8 cellular contexts compared by ENCODE assay signal in the genomic region with DNA sequence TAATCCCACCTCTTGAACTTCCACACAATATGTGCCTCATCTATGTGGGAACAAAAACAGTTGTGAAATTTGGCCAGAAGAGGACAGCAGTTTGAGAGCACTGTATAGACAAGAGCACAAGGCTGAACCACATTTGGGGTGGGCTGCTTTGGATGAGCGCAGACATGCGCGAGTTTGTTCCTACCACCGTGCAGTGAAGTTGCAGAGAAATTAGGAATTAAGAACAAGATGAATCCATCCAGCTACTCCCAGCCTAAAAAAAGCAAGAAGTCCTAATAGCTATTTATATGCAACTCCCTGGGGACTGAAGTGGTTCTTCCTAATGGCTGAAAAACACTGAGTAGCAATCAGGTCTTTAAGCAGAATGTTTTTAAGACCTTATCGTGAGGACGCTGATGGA. TPM values are rescaled to one million over a fixed set of nuclear protein-coding genes. Genes with fewer than 3 reads are reported as not detected.
DNase-seq lines count a peak whose midpoint lies in the region; ATAC-seq and TF ChIP-seq lines count a peak whose summit lies in the region.

No MANE protein-coding gene starts in this region.

- no peaks in the 10 kb centered on the region for H3K79me2 ChIP-seq in osteoblast (ENCODE audit: insufficient read depth, low read length)

- H2AFZ ChIP-seq in osteoblast (ENCODE audit: low read length): no peak overlapping the region

- DNase-seq in NCI-H1694 (lab: John Stamatoyannopoulos, UW) (peak; percentile 10), coronary artery (ENCODE audit: low spot score) (no peak), osteoblast (ENCODE audit: insufficient read length, low spot score, missing footprints) (no peak), SW480 (ENCODE audit: low spot score) (no peak), anterior cingulate cortex (lab: John Stamatoyannopoulos, UW) (no peak)

- peaks cover 20% of the 10 kb centered on the region for H3K27me3 ChIP-seq in osteoblast (ENCODE audit: insufficient read depth, low read length)

- H3K36me3 ChIP-seq in ES-I3 (ENCODE audit: insufficient read depth, low read length) (no peaks in the 10 kb centered on the region), osteoblast (ENCODE audit: insufficient read depth, low read length) (no peaks in the 10 kb centered on the region)

- no peaks in the 10 kb centered on the region for H4K20me1 ChIP-seq in osteoblast (ENCODE audit: insufficient read depth, low read length)

- no peaks in the 10 kb centered on the region for H3K4me1 ChIP-seq in ES-I3 (ENCODE audit: insufficient read depth, low read length)
- peaks cover 13% of the 10 kb centered on the region for H3K4me1 ChIP-seq in osteoblast (ENCODE audit: insufficient read depth, low read length)

- H3K27ac ChIP-seq in coronary artery: peak overlapping the region; percentile 57 to 92
- H3K27ac ChIP-seq in osteoblast (ENCODE audit: low read depth, low read length): no peak overlapping the region

- H3K9me3 ChIP-seq in ES-I3 (ENCODE audit: control insufficient read depth, insufficient read depth, low read length): no peaks in the 10 kb centered on the region
- no peaks in the 10 kb centered on the region for H3K9me3 ChIP-seq in osteoblast (ENCODE audit: low read depth, low read length)

- TF ChIP-seq CTCF in coronary artery (IDR thresholded peaks at IDR 0.05) (no peak), osteoblast (IDR thresholded peaks at IDR 0.05; ENCODE audit: extremely low read depth, low read depth, low read length) (no peak)

- H3K4me3 ChIP-seq in coronary artery (peak overlapping the region; percentile 78), osteoblast (ENCODE audit: insufficient read depth, low read length) (peak overlapping the region; percentile 67)

- peak overlapping the region; percentile 38; the same call in 1 of the 2 replicates for H3K9ac ChIP-seq in ES-I3 (ENCODE audit: low read depth, low read length)

- ATAC-seq in GM21367 (IDR thresholded peaks at IDR 0.05; ENCODE audit: unreplicated experiment) (no peak), GM21737 (IDR thresholded peaks at IDR 0.05; ENCODE audit: unreplicated experiment) (no peak)

- H3K4me2 ChIP-seq in osteoblast (ENCODE audit: insufficient read depth, low read length): peak overlapping the region; percentile 80

RNA-seq across cellular contexts. Expression of gene GAB3, which starts 1.0 kb away (rescaled TPM):
- total RNA-seq in osteoblast: 3.2 and 6.9 TPM in 2 replicates

RNA-seq across cellular contexts. Expression of gene DKC1, which starts 12.8 kb away (rescaled TPM):
- 30.8 and 31.8 TPM in 2 replicates for total RNA-seq in osteoblast

RNA-seq across cellular contexts. Expression of gene MPP1, which starts 55.4 kb away (rescaled TPM):
- total RNA-seq in osteoblast: 14.8 and 17.1 TPM in 2 replicates
